In the genomic region with DNA sequence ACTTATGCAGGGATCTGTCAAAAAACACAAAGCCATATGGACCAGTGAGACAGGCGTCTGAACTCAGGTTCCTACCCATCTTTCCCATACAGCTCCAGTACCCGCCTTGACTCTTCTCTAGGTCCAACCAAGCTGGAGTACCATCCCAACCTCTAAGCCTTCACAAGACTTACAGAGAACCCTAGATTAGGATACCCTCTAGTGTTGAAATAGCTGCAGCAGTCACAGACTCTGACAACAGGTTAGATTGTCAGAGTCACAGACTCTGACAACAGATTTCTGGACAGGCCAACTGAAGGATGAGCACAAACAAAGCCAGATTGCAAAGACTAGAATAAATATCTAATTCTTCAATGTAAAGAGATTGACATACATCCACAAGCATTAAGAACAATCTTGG, we compare ENCODE assay signal across 2 cellular contexts.
TF ChIP-seq lines count a peak whose summit lies in the region.

No MANE protein-coding gene starts in this region.

TF ChIP-seq in HCT116, 20 proteins besides CTCF, POLR2A, EP300 and RAD21 (continued from another document):
- TF ChIP-seq, protein P1, sequence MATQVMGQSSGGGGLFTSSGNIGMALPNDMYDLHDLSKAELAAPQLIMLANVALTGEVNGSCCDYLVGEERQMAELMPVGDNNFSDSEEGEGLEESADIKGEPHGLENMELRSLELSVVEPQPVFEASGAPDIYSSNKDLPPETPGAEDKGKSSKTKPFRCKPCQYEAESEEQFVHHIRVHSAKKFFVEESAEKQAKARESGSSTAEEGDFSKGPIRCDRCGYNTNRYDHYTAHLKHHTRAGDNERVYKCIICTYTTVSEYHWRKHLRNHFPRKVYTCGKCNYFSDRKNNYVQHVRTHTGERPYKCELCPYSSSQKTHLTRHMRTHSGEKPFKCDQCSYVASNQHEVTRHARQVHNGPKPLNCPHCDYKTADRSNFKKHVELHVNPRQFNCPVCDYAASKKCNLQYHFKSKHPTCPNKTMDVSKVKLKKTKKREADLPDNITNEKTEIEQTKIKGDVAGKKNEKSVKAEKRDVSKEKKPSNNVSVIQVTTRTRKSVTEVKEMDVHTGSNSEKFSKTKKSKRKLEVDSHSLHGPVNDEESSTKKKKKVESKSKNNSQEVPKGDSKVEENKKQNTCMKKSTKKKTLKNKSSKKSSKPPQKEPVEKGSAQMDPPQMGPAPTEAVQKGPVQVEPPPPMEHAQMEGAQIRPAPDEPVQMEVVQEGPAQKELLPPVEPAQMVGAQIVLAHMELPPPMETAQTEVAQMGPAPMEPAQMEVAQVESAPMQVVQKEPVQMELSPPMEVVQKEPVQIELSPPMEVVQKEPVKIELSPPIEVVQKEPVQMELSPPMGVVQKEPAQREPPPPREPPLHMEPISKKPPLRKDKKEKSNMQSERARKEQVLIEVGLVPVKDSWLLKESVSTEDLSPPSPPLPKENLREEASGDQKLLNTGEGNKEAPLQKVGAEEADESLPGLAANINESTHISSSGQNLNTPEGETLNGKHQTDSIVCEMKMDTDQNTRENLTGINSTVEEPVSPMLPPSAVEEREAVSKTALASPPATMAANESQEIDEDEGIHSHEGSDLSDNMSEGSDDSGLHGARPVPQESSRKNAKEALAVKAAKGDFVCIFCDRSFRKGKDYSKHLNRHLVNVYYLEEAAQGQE (IDR thresholded peaks at IDR 0.05; ENCODE audit: low read depth): no peak
- TF ChIP-seq TCF7L2 (IDR thresholded peaks at IDR 0.05; ENCODE audit: borderline replicate concordance, extremely low read depth, insufficient read depth, insufficient read length): no peak
- no peak for TF ChIP-seq ZFX (IDR thresholded peaks at IDR 0.05)
- TF ChIP-seq POLR2AphosphoS5 (IDR thresholded peaks at IDR 0.05; ENCODE audit: low read depth, low read length): no peak
- no peak for TF ChIP-seq JUND (IDR thresholded peaks at IDR 0.05)
- no peak for TF ChIP-seq CBX3 (IDR thresholded peaks at IDR 0.05; ENCODE audit: low read depth)
- TF ChIP-seq, protein P2, sequence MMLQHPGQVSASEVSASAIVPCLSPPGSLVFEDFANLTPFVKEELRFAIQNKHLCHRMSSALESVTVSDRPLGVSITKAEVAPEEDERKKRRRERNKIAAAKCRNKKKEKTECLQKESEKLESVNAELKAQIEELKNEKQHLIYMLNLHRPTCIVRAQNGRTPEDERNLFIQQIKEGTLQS (IDR thresholded peaks at IDR 0.05): no peak
- no peak for TF ChIP-seq ZNF274 (IDR thresholded peaks at IDR 0.05; ENCODE audit: low read depth, low read length)
- no peak for TF ChIP-seq EZH2 (IDR thresholded peaks at IDR 0.05)
- no peak for TF ChIP-seq ELF1 (IDR thresholded peaks at IDR 0.05; ENCODE audit: borderline replicate concordance, low read depth)
- TF ChIP-seq, protein P3, sequence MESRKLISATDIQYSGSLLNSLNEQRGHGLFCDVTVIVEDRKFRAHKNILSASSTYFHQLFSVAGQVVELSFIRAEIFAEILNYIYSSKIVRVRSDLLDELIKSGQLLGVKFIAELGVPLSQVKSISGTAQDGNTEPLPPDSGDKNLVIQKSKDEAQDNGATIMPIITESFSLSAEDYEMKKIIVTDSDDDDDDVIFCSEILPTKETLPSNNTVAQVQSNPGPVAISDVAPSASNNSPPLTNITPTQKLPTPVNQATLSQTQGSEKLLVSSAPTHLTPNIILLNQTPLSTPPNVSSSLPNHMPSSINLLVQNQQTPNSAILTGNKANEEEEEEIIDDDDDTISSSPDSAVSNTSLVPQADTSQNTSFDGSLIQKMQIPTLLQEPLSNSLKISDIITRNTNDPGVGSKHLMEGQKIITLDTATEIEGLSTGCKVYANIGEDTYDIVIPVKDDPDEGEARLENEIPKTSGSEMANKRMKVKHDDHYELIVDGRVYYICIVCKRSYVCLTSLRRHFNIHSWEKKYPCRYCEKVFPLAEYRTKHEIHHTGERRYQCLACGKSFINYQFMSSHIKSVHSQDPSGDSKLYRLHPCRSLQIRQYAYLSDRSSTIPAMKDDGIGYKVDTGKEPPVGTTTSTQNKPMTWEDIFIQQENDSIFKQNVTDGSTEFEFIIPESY (IDR thresholded peaks at IDR 0.05; ENCODE audit: extremely low read depth, insufficient replicate concordance, low read length): no peak

TF ChIP-seq in GM12878, 131 proteins besides CTCF, POLR2A, EP300 and RAD21 (continued from another document):
- TF ChIP-seq, protein P4, sequence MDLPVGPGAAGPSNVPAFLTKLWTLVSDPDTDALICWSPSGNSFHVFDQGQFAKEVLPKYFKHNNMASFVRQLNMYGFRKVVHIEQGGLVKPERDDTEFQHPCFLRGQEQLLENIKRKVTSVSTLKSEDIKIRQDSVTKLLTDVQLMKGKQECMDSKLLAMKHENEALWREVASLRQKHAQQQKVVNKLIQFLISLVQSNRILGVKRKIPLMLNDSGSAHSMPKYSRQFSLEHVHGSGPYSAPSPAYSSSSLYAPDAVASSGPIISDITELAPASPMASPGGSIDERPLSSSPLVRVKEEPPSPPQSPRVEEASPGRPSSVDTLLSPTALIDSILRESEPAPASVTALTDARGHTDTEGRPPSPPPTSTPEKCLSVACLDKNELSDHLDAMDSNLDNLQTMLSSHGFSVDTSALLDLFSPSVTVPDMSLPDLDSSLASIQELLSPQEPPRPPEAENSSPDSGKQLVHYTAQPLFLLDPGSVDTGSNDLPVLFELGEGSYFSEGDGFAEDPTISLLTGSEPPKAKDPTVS (IDR thresholded peaks at IDR 0.05; ENCODE audit: low read depth, low read length): no peak
- TF ChIP-seq BCL11A (IDR thresholded peaks at IDR 0.05; ENCODE audit: low read depth, low read length) (no peak), DPF2 (IDR thresholded peaks at IDR 0.05) (no peak), TCF7 (IDR thresholded peaks at IDR 0.05; ENCODE audit: borderline replicate concordance) (no peak)
